ENCODE assay signal across 28 cellular contexts in the genomic region with DNA sequence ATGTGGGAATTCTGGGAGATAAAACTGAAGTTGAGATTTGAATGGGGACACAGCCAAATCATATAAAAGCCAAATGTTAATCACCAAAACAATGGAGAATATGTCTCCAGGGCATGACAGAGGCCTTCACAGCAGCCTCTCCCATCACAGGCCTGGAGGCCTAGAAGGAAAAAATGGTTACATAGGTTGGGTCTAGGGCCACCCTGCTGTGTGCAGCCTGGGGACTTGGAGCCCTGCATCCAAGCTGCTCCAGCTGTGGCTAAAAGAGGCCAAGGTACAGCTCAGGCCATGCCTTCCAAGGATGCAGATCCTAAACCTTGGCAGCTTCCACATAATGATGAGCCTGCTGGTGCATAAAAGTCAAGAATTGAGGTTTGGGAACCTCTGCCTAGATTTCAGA.
"Had no signal": no experiment of that assay in that cellular context is flagged by ENCODE, and none has a peak within 500 bp of the region (broad histone marks: within the 10 kb centered on the region; RNA-seq: fewer than 3 reads in every experiment).

No MANE protein-coding gene starts in this region.

- FAIRE-seq: bronchial epithelial cell, TTC549 had no signal

- H3K4me3 ChIP-seq: ascending aorta, cardiac muscle cell had no signal

- H3K9me3 ChIP-seq: ascending aorta had no signal

- DNase-seq: activated B cell treated with CpG ODN at 0.5 μM for 24 hours; activated CD4-positive, alpha-beta memory T cell treated with anti-CD3 and anti-CD28 coated beads for 36 hours; activated CD4-positive, alpha-beta T cell treated with anti-CD3 and anti-CD28 coated beads for 4 hours; activated CD4-positive, alpha-beta T cell treated with anti-CD3 and anti-CD28 coated beads, Interleukin-2, amount 10 ng/mL, durations not matched to agents 24 days and 14 days; activated CD4-positive, alpha-beta T cell treated with anti-CD3 and anti-CD28 coated beads, Interleukin-2, amount 50 U/mL, for 1 hour; activated CD4-positive, alpha-beta T cell treated with anti-CD3 and anti-CD28 coated beads, Interleukin-2, amount 50 U/mL, for 4 hours; activated CD4-positive, CD25-positive, alpha-beta regulatory T cell treated with anti-CD3 and anti-CD28 coated beads, Interleukin-2, amount 50 U/mL, for 72 hours; activated CD8-positive, alpha-beta memory T cell treated with anti-CD3 and anti-CD28 coated beads, Interleukin-2, amount 50 U/mL, for 48 hours; activated CD8-positive, alpha-beta T cell treated with anti-CD3 and anti-CD28 coated beads for 36 hours; activated effector memory CD4-positive, alpha-beta T cell treated with Interleukin-2 at 50 U/mL for 16 hours; activated gamma-delta T cell; activated naive CD4-positive, alpha-beta T cell treated with anti-CD3 and anti-CD28 coated beads, Interleukin-2, amount 10 ng/mL, durations not matched to agents 7 days and 5 days; activated naive CD4-positive, alpha-beta T cell treated with Interleukin-2 at 50 U/mL for 16 hours; activated naive CD8-positive, alpha-beta T cell treated with anti-CD3 and anti-CD28 coated beads, Interleukin-2, amount 10 ng/mL, durations not matched to agents 7 days and 5 days; activated naive CD8-positive, alpha-beta T cell treated with anti-CD3 and anti-CD28 coated beads, Interleukin-2, amount 50 U/mL, for 24 hours; activated T-cell treated with anti-CD3 and anti-CD28 coated beads, Interleukin-2, amount 50 U/mL, for 24 hours; activated T-cell treated with anti-CD3 and anti-CD28 coated beads, Interleukin-2, amount 50 U/mL, for 48 hours; amygdala; anterior cingulate cortex; caudate nucleus; cerebellar nuclear complex; T-helper 2 cell; T-helper 9 cell had no signal

- H3K36me3 ChIP-seq: ascending aorta, cardiac muscle cell had no signal

- ATAC-seq: activated CD8-positive, alpha-beta T cell treated with anti-CD3 and anti-CD28 coated beads for 36 hours; activated naive CD8-positive, alpha-beta T cell treated with anti-CD3 and anti-CD28 coated beads, Interleukin-2, amount 50 U/mL, for 24 hours had no signal

- H3K27ac ChIP-seq: ascending aorta, cardiac muscle cell, VCaP had no signal

- H3K27me3 ChIP-seq: ascending aorta, cardiac muscle cell had no signal

- H3K4me1 ChIP-seq: ascending aorta had no signal
